ENCODE assay signal across 19 cellular contexts in genomic region chr3:30352919-30353318, GRCh38.
DNase-seq lines count a peak whose midpoint lies in the region; ATAC-seq and TF ChIP-seq lines count a peak whose summit lies in the region.
"Had no signal": no experiment of that assay in that cellular context is flagged by ENCODE, and none has a peak within 500 bp of the region (broad histone marks: within the 10 kb centered on the region; RNA-seq: fewer than 3 reads in every experiment).

No MANE protein-coding gene starts in this region.

- no peak overlapping the region for H3K4me3 Mint-ChIP-seq in activated T-cell treated with anti-CD3 and anti-CD28 coated beads, Interleukin-2, amount 50 U/mL, for 24 hours
- H3K4me3 Mint-ChIP-seq in GM23338 (no peak overlapping the region), neural progenitor cell (no peak overlapping the region)

- no peak for TF ChIP-seq CTCF in GM23338 (conservative IDR thresholded peaks at IDR 0.05; ENCODE audit: low read depth in 2 of 2)
- no peak for TF ChIP-seq CTCF in mammary epithelial cell (conservative IDR thresholded peaks at IDR 0.05 in 1 of 2, IDR thresholded peaks at IDR 0.05 in 1 of 2; ENCODE audit: extremely low read depth in 1 of 2, insufficient read depth in 1 of 2, low read depth in 1 of 2, low read length in 2 of 2)
- TF ChIP-seq CTCF in neural progenitor cell (IDR thresholded peaks at IDR 0.05), result no peak

- intact Hi-C loops in mammary epithelial cell (cut with micrococcal nuclease), result no loop called here

- H3K4me3 ChIP-seq in GM23338 (no peak overlapping the region), mammary epithelial cell (replicated peaks in 1 of 3; ENCODE audit: insufficient read depth in 1 of 3, low read depth in 2 of 3, low read length in 3 of 3) (no peak overlapping the region), neural progenitor cell (no peak overlapping the region)

- dilution Hi-C loops in mammary epithelial cell (cut with HindIII; ENCODE audit: low sequenced_read_pairs), result no loop called here

- ATAC-seq in GM23338 (no peak), GM19455 (IDR thresholded peaks at IDR 0.05; ENCODE audit: unreplicated experiment) (no peak), HG03521 (IDR thresholded peaks at IDR 0.05; ENCODE audit: unreplicated experiment) (no peak)
- ATAC-seq: HCT116 had no signal

- CTCF ChIA-PET in mammary epithelial cell (lab: Charles Lee; ENCODE audit: low non-redundant PET), result no interaction called here

- H3K27ac Mint-ChIP-seq in activated T-cell treated with anti-CD3 and anti-CD28 coated beads, Interleukin-2, amount 50 U/mL, for 24 hours, result peak overlapping the region; percentile 9
- H3K27ac Mint-ChIP-seq in GM23338, result no peak overlapping the region
- H3K27ac Mint-ChIP-seq in neural progenitor cell, result peak overlapping the region; percentile 9

- BruUV-seq in mammary epithelial cell (replicated peaks; lab: Mats Ljungman, UMichigan), result no TSS peak

- H3K36me3 Mint-ChIP-seq in activated T-cell treated with anti-CD3 and anti-CD28 coated beads, Interleukin-2, amount 50 U/mL, for 24 hours (ENCODE audit: low read depth), result no peaks in the 10 kb centered on the region
- no peaks in the 10 kb centered on the region for H3K36me3 Mint-ChIP-seq in GM23338 (ENCODE audit: low read depth)
- H3K36me3 Mint-ChIP-seq in neural progenitor cell, result no peaks in the 10 kb centered on the region
- H3K36me3 Mint-ChIP-seq: CD8-positive, alpha-beta T cell had no signal

- no peaks in the 10 kb centered on the region for H3K9me2 ChIP-seq in GM23338 (ENCODE audit: insufficient read depth)

- peaks cover 93% of the 10 kb centered on the region for H3K4me1 Mint-ChIP-seq in activated T-cell treated with anti-CD3 and anti-CD28 coated beads, Interleukin-2, amount 50 U/mL, for 24 hours (ENCODE audit: low read depth)
- peaks cover 10% of the 10 kb centered on the region; the same call in 2 of the 3 replicates for H3K4me1 Mint-ChIP-seq in GM23338
- peaks cover 47% of the 10 kb centered on the region for H3K4me1 Mint-ChIP-seq in neural progenitor cell

- H3K4me2 ChIP-seq in GM23338 (no peak overlapping the region), mammary epithelial cell (ENCODE audit: insufficient read depth, low read depth, low read length) (no peak overlapping the region), neural progenitor cell (no peak overlapping the region)

- H3K36me3 ChIP-seq in GM23338 (ENCODE audit: insufficient read depth), result no peaks in the 10 kb centered on the region
- no peaks in the 10 kb centered on the region for H3K36me3 ChIP-seq in mammary epithelial cell (ENCODE audit: insufficient read depth, low read length)
- H3K36me3 ChIP-seq in neural progenitor cell, result no peaks in the 10 kb centered on the region

- no peaks in the 10 kb centered on the region for H4K20me1 ChIP-seq in GM23338 (replicated peaks; ENCODE audit: insufficient read depth)
- no peaks in the 10 kb centered on the region for H4K20me1 ChIP-seq in mammary epithelial cell (ENCODE audit: insufficient read depth, low read length)
- H4K20me1 ChIP-seq in neural progenitor cell (ENCODE audit: low read depth), result no peaks in the 10 kb centered on the region

- H3K27me3 ChIP-seq in GM23338 (ENCODE audit: insufficient read depth), result no peaks in the 10 kb centered on the region
- H3K27me3 ChIP-seq in mammary epithelial cell (ENCODE audit: insufficient read depth, low read length), result no peaks in the 10 kb centered on the region
- H3K27me3 ChIP-seq in neural progenitor cell, result no peaks in the 10 kb centered on the region

- peak overlapping the region; percentile 72; the same call in 1 of the 2 replicates for H2AFZ ChIP-seq in GM23338
- peak overlapping the region; percentile 20 for H2AFZ ChIP-seq in mammary epithelial cell (ENCODE audit: low read depth, low read length)
- H2AFZ ChIP-seq in neural progenitor cell (replicated peaks), result no peak overlapping the region

- H3K9me3 ChIP-seq in mammary epithelial cell (replicated peaks; ENCODE audit: insufficient read depth, low read length), result no peaks in the 10 kb centered on the region
- no peaks in the 10 kb centered on the region for H3K9me3 ChIP-seq in neural progenitor cell (ENCODE audit: low read depth)

- DNase-seq in activated T-cell treated with anti-CD3 and anti-CD28 coated beads, Interleukin-2, amount 50 U/mL, for 24 hours, result no peak
- DNase-seq in activated T-cell treated with anti-CD3 and anti-CD28 coated beads for 4 hours (no peak), GM23338 (ENCODE audit: low spot score) (no peak), mammary epithelial cell (no peak), neural progenitor cell (ENCODE audit: low spot score) (no peak), COR-L47 (lab: John Stamatoyannopoulos, UW) (no peak)
- DNase-seq: activated CD4-positive, alpha-beta T cell treated with anti-CD3 and anti-CD28 coated beads for 4 hours; activated CD8-positive, alpha-beta memory T cell treated with anti-CD3 and anti-CD28 coated beads, Interleukin-2, amount 10 ng/mL, durations not matched to agents 7 days and 5 days; activated gamma-delta T cell; CD8-positive, alpha-beta T cell; DMS79; KBM-7; MV-4-11; NCI-H1930; NCI-H446; stimulated activated CD4-positive, alpha-beta T cell treated with anti-CD3 and anti-CD28 coated beads, Interleukin-4, amount 100 ng/mL, for 24 hours had no signal

- whole genome bisulfite sequencing in mammary epithelial cell (ENCODE audit: low coverage, missing lambda C conversion rate), result 88% methylated on average over 1 of the region's 1 CpG

- H3K27ac ChIP-seq in GM23338 (ENCODE audit: low read depth) (no peak overlapping the region), mammary epithelial cell (ENCODE audit: insufficient read depth, low read depth, low read length) (peak overlapping the region; percentile 72), neural progenitor cell (no peak overlapping the region)

- no peaks in the 10 kb centered on the region for H3K4me1 ChIP-seq in GM23338 (ENCODE audit: insufficient read depth)
- peaks cover 72% of the 10 kb centered on the region for H3K4me1 ChIP-seq in mammary epithelial cell (ENCODE audit: insufficient read depth, low read length)
- H3K4me1 ChIP-seq in neural progenitor cell, result peaks cover 12% of the 10 kb centered on the region

- H3K9me3 Mint-ChIP-seq in activated T-cell treated with anti-CD3 and anti-CD28 coated beads, Interleukin-2, amount 50 U/mL, for 24 hours, result no peaks in the 10 kb centered on the region
- H3K9me3 Mint-ChIP-seq in GM23338 (no peaks in the 10 kb centered on the region; the same call in 2 of the 3 replicates), neural progenitor cell (no peaks in the 10 kb centered on the region)
- H3K9me3 Mint-ChIP-seq: CD8-positive, alpha-beta T cell had no signal

- H3K9ac ChIP-seq in mammary epithelial cell (ENCODE audit: insufficient read depth, low read length) (no peak overlapping the region), neural progenitor cell (no peak overlapping the region)

- no peaks in the 10 kb centered on the region for H3K27me3 Mint-ChIP-seq in activated T-cell treated with anti-CD3 and anti-CD28 coated beads, Interleukin-2, amount 50 U/mL, for 24 hours
- H3K27me3 Mint-ChIP-seq in GM23338 (ENCODE audit: insufficient read depth, low read depth, poor library complexity), result no peaks in the 10 kb centered on the region
- H3K27me3 Mint-ChIP-seq in neural progenitor cell (ENCODE audit: insufficient read depth, low read depth), result peaks cover 6% of the 10 kb centered on the region

- H3K79me2 ChIP-seq in GM23338 (replicated peaks; ENCODE audit: insufficient read depth) (no peaks in the 10 kb centered on the region), mammary epithelial cell (ENCODE audit: insufficient read depth, low read length) (no peaks in the 10 kb centered on the region), neural progenitor cell (ENCODE audit: low read depth) (no peaks in the 10 kb centered on the region)

- in situ Hi-C loops in mammary epithelial cell (cut with MboI; ENCODE audit: low sequenced_read_pairs in 2 of 2), result no loop called here

- H3F3A ChIP-seq in GM23338 (replicated peaks; ENCODE audit: low read depth) (no peaks in the 10 kb centered on the region), neural progenitor cell (ENCODE audit: low read depth) (no peaks in the 10 kb centered on the region)

TF ChIP-seq in GM23338, 12 proteins besides CTCF, POLR2A, EP300 and RAD21:
- no peak for TF ChIP-seq EZH2phosphoT487 (IDR thresholded peaks at IDR 0.05; ENCODE audit: unreplicated experiment)
